21 cellular contexts compared by ENCODE assay signal in the genomic region with DNA sequence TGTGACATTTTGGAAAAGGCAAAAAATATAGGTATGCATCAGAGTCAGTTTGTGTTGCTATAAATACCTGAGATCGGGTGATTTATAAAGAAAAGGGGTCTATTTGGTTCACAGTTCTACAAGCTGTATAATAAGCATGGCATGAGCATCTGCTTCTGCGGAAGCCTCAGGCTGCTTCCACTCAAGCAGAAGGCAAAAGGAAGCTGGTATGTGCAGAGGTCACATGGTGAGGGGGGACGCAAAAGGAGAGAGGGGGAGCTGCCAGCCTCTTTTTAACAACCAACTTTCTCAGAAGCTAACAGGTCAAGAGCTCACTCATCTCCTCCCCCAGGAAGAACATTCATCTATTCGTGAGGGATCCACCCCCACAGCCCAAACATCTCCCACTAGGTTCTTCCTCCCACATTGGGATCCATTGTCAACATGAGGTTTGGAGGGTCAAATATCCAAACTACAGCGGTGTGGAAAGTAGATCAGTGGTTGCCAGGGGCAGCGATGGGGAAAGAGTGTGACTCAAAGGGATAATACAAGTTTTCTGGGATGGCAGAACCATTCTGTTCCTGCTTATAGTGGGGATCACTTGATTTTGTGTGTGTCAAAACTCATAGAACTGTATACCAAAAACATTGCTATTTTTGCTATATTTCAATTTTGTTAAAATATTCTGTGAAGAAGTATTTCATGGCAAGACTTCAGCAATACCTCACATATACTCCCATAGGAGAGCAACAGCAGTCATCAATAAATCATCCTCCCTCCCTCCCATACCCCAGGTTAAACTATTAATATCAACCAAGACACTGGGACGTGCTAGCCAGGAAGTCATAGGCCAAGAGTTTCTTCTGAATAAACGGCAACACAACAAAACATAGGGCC. TPM values are rescaled to one million over a fixed set of nuclear protein-coding genes. Genes with fewer than 3 reads are reported as not detected.
A peak's percentile ranks its signal among the peaks of the same experiment; 100 is the strongest.
DNase-seq lines count a peak whose midpoint lies in the region; ATAC-seq and TF ChIP-seq lines count a peak whose summit lies in the region.
"Had no signal": no experiment of that assay in that cellular context is flagged by ENCODE, and none has a peak within 500 bp of the region (broad histone marks: within the 10 kb centered on the region; RNA-seq: fewer than 3 reads in every experiment).

No MANE protein-coding gene starts in this region.

- no peaks in the 10 kb centered on the region for H3K27me3 Mint-ChIP-seq in mesothelial cell of epicardium (ENCODE audit: low read depth)
- H3K27me3 Mint-ChIP-seq in immature natural killer cell (ENCODE audit: low read depth in 3 of 3): no peaks in the 10 kb centered on the region
- H3K27me3 Mint-ChIP-seq: activated CD4-positive, alpha-beta memory T cell treated with anti-CD3 and anti-CD28 coated beads, Interleukin-2, amount 10 ng/mL, durations not matched to agents 7 days and 5 days had no signal

- no peak overlapping the region for H3K27ac ChIP-seq in HEK293 (ENCODE audit: extremely low read depth, low read depth, low read length)
- H3K27ac ChIP-seq: spleen had no signal

- DNase-seq in amniotic epithelial cell (ENCODE audit: low read depth) (peak; percentile 85), islet precursor cell (peak; percentile 17), skeletal muscle cell (ENCODE audit: low read depth) (peak; percentile 29), GM13976 (ENCODE audit: low spot score) (no peak), mesothelial cell of epicardium (ENCODE audit: low spot score in 2 of 2, unreplicated experiment in 2 of 2) (no peak), left cardiac atrium (no peak), immature natural killer cell (no peak)
- DNase-seq: activated CD4-positive, alpha-beta memory T cell treated with anti-CD3 and anti-CD28 coated beads, Interleukin-2, amount 10 ng/mL, durations not matched to agents 7 days and 5 days; BE2C; Calu3; effector memory CD4-positive, alpha-beta T cell; GDM1; naive B cell; NCI-H2227 treated with DMSO at 0.1 percent for 48 hours; spleen; SW 1271 had no signal

- no peaks in the 10 kb centered on the region for H3K36me3 ChIP-seq in HEK293 (ENCODE audit: control insufficient read depth in 2 of 2, insufficient read depth in 1 of 2, low read length in 2 of 2)
- H3K36me3 ChIP-seq: BE2C, gastrocnemius medialis, spleen, thoracic aorta had no signal

- no peaks in the 10 kb centered on the region for H3K9me3 ChIP-seq in HEK293 (ENCODE audit: control insufficient read depth, insufficient read depth, low read depth, low read length)
- H3K9me3 ChIP-seq: BE2C, gastrocnemius medialis, spleen, thoracic aorta had no signal

- TF ChIP-seq CTCF in HEK293 (tag by site-specific recombination; IDR thresholded peaks at IDR 0.05) (no peak), GM13976 (IDR thresholded peaks at IDR 0.05; ENCODE audit: borderline replicate concordance, control extremely low read depth, extremely low read depth, insufficient read depth, missing control alignments) (no peak), mesothelial cell of epicardium (IDR thresholded peaks at IDR 0.05; ENCODE audit: unreplicated experiment) (no peak)

- H3K9me3 Mint-ChIP-seq in mesothelial cell of epicardium (no peaks in the 10 kb centered on the region), immature natural killer cell (no peaks in the 10 kb centered on the region)
- H3K9me3 Mint-ChIP-seq: activated CD4-positive, alpha-beta memory T cell treated with anti-CD3 and anti-CD28 coated beads, Interleukin-2, amount 10 ng/mL, durations not matched to agents 7 days and 5 days; central memory CD8-positive, alpha-beta T cell; naive B cell had no signal

- peaks cover 6% of the 10 kb centered on the region for H3K4me1 ChIP-seq in HEK293 (ENCODE audit: control insufficient read depth, insufficient read depth, low read length)
- H3K4me1 ChIP-seq: BE2C had no signal

- no peak for ATAC-seq in left cardiac atrium

- H3K4me3 ChIP-seq in HEK293 (ENCODE audit: low read depth, low read length) (no peak overlapping the region), skeletal muscle cell (ENCODE audit: low read depth, low read length) (no peak overlapping the region)
- H3K4me3 ChIP-seq: gastrocnemius medialis, lung, spleen, thoracic aorta had no signal

- POLR2A ChIA-PET in HEK293 (lab: Yijun Ruan, JAX): no interaction called here

- in situ Hi-C loops in GM13976 (cut with MboI; ENCODE audit: low sequenced_read_pairs, unreplicated experiment): no loop called here

- H3K4me3 Mint-ChIP-seq in mesothelial cell of epicardium (no peak overlapping the region), immature natural killer cell (no peak overlapping the region)
- H3K4me3 Mint-ChIP-seq: activated CD4-positive, alpha-beta memory T cell treated with anti-CD3 and anti-CD28 coated beads, Interleukin-2, amount 10 ng/mL, durations not matched to agents 7 days and 5 days; central memory CD8-positive, alpha-beta T cell; naive B cell had no signal

- intact Hi-C loops in left cardiac atrium (cut with DNase I): no loop called here

- H3K27ac Mint-ChIP-seq in mesothelial cell of epicardium (no peak overlapping the region), immature natural killer cell (peak overlapping the region in 1 of 6 donors; percentile 2)
- H3K27ac Mint-ChIP-seq: activated CD4-positive, alpha-beta memory T cell treated with anti-CD3 and anti-CD28 coated beads, Interleukin-2, amount 10 ng/mL, durations not matched to agents 7 days and 5 days had no signal

- peaks cover 44% of the 10 kb centered on the region for H3K4me1 Mint-ChIP-seq in mesothelial cell of epicardium
- H3K4me1 Mint-ChIP-seq in immature natural killer cell: no peaks in the 10 kb centered on the region
- H3K4me1 Mint-ChIP-seq: activated CD4-positive, alpha-beta memory T cell treated with anti-CD3 and anti-CD28 coated beads, Interleukin-2, amount 10 ng/mL, durations not matched to agents 7 days and 5 days; central memory CD8-positive, alpha-beta T cell; naive B cell had no signal

- CTCF ChIA-PET in HEK293 (lab: Yijun Ruan, JAX): no interaction called here

- no peaks in the 10 kb centered on the region for H3K36me3 Mint-ChIP-seq in mesothelial cell of epicardium
- H3K36me3 Mint-ChIP-seq in immature natural killer cell: no peaks in the 10 kb centered on the region
- H3K36me3 Mint-ChIP-seq: naive B cell had no signal

TF ChIP-seq in HEK293, 187 proteins besides CTCF, POLR2A, EP300 and RAD21:
- TF ChIP-seq, protein P1, sequence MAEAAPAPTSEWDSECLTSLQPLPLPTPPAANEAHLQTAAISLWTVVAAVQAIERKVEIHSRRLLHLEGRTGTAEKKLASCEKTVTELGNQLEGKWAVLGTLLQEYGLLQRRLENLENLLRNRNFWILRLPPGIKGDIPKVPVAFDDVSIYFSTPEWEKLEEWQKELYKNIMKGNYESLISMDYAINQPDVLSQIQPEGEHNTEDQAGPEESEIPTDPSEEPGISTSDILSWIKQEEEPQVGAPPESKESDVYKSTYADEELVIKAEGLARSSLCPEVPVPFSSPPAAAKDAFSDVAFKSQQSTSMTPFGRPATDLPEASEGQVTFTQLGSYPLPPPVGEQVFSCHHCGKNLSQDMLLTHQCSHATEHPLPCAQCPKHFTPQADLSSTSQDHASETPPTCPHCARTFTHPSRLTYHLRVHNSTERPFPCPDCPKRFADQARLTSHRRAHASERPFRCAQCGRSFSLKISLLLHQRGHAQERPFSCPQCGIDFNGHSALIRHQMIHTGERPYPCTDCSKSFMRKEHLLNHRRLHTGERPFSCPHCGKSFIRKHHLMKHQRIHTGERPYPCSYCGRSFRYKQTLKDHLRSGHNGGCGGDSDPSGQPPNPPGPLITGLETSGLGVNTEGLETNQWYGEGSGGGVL (tag by site-specific recombination; IDR thresholded peaks at IDR 0.05): peak; percentile 47
- TF ChIP-seq ZNF560 (tag by site-specific recombination; IDR thresholded peaks at IDR 0.05; ENCODE audit: borderline replicate concordance): no peak
- TF ChIP-seq GLIS1 (tag by site-specific recombination; IDR thresholded peaks at IDR 0.05): peak; percentile 91
- TF ChIP-seq ZFHX2 (tag by site-specific recombination; conservative IDR thresholded peaks at IDR 0.05): peak; percentile 98
- TF ChIP-seq ZNF133 (tag by site-specific recombination; IDR thresholded peaks at IDR 0.05): no peak
- TF ChIP-seq EGR2 (tag by site-specific recombination; IDR thresholded peaks at IDR 0.05; ENCODE audit: low read depth): peak; percentile 97

RNA-seq across cellular contexts. Expression of a gene that starts 9.9 kb away (rescaled TPM):
- total RNA-seq in mesothelial cell of epicardium (7.0 to 7.9 TPM (median 7.1 TPM) in 3 replicates), left cardiac atrium (10 to 100 TPM; 13.4 to 18.8 TPM)
- 10 to 100 TPM in 1 of 3 donors, 1 to 10 TPM in 2; 3.9 to 15.9 (median 4.2) TPM for polyA plus RNA-seq in immature natural killer cell

Comparison
In these comparisons a context has a peak if more than half of its experiments do, and no peak if none do; other contexts are left out.
1. DNase-seq: peak in amniotic epithelial cell (single experiment), islet precursor cell (single experiment) and skeletal muscle cell (single experiment); none in GM13976 (single experiment), mesothelial cell of epicardium (0 of 2), left cardiac atrium (single experiment) and immature natural killer cell (0 of 3).